16 cellular contexts compared by ENCODE assay signal in the genomic region with DNA sequence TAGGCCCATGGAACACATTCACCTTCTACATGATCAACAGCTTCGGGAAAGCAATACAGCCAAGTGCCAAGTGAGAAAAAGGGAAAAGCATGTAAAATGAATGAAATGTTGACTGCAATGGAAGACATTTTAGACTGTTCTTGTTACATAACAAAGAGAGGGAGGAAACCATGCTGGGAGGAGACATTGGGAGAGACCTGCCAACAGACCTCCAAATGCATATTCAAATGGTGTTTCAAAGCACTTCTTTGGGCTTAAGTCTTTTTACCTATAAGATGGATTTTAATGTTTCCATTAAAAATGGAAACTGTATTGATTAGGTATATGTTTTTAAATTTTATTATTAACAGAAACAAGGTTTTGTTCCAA.
"Had no signal": no experiment of that assay in that cellular context is flagged by ENCODE, and none has a peak within 500 bp of the region (broad histone marks: within the 10 kb centered on the region; RNA-seq: fewer than 3 reads in every experiment).

No MANE protein-coding gene starts in this region.

- H3K27me3 ChIP-seq: brain microvascular endothelial cell, ovary had no signal

- H3K9me3 Mint-ChIP-seq: memory B cell; nephron progenitor cell; stimulated activated naive CD8-positive, alpha-beta T cell treated with anti-CD3 and anti-CD28 coated beads, Interleukin-15, amount 100 ng/mL, for 72 hours had no signal

- H3K27ac Mint-ChIP-seq: activated naive CD4-positive, alpha-beta T cell treated with anti-CD3 and anti-CD28 coated beads, Interleukin-2, amount 50 U/mL, for 24 hours; dendritic cell treated with granulocyte-macrophage colony-stimulating factor and Interleukin-4, amounts not matched to agents 40 ng/mL and 50 ng/mL, for 4 days; memory B cell; nephron progenitor cell; stimulated activated naive CD8-positive, alpha-beta T cell treated with anti-CD3 and anti-CD28 coated beads, Interleukin-15, amount 100 ng/mL, for 72 hours had no signal

- H3K9me3 ChIP-seq: ovary, thoracic aorta had no signal

- H3K4me3 Mint-ChIP-seq: activated naive CD4-positive, alpha-beta T cell treated with anti-CD3 and anti-CD28 coated beads, Interleukin-2, amount 50 U/mL, for 24 hours; dendritic cell treated with granulocyte-macrophage colony-stimulating factor and Interleukin-4, amounts not matched to agents 40 ng/mL and 50 ng/mL, for 4 days; memory B cell; nephron progenitor cell; stimulated activated naive CD8-positive, alpha-beta T cell treated with anti-CD3 and anti-CD28 coated beads, Interleukin-15, amount 100 ng/mL, for 72 hours had no signal

- H3K4me1 Mint-ChIP-seq: activated naive CD4-positive, alpha-beta T cell treated with anti-CD3 and anti-CD28 coated beads, Interleukin-2, amount 50 U/mL, for 24 hours; memory B cell; nephron progenitor cell; stimulated activated naive CD8-positive, alpha-beta T cell treated with anti-CD3 and anti-CD28 coated beads, Interleukin-15, amount 100 ng/mL, for 72 hours had no signal

- H3K36me3 ChIP-seq: brain microvascular endothelial cell, ovary, thoracic aorta had no signal

- H3K36me3 Mint-ChIP-seq: activated naive CD4-positive, alpha-beta T cell treated with anti-CD3 and anti-CD28 coated beads, Interleukin-2, amount 50 U/mL, for 24 hours; memory B cell had no signal

- H3K4me3 ChIP-seq: ovary, thoracic aorta had no signal

- ATAC-seq: activated CD4-positive, CD25-positive, alpha-beta regulatory T cell treated with anti-CD3 and anti-CD28 coated beads, Interleukin-2, amount 50 U/mL, for 24 hours; left lobe of liver; stimulated activated naive CD8-positive, alpha-beta T cell treated with anti-CD3 and anti-CD28 coated beads, Interleukin-15, amount 100 ng/mL, for 72 hours had no signal

- H3K27me3 Mint-ChIP-seq: memory B cell had no signal

- FAIRE-seq: urothelium cell line had no signal

- H3K27ac ChIP-seq: brain microvascular endothelial cell, ovary, thoracic aorta had no signal

- DNase-seq: activated T-cell treated with anti-CD3 and anti-CD28 coated beads, Interleukin-2, amount 50 U/mL, for 1 hour; cerebellar nuclear complex; head of caudate nucleus; islet precursor cell; nephron progenitor cell; stimulated activated CD4-positive, alpha-beta T cell treated with anti-CD3 and anti-CD28 coated beads, Interleukin-4, amount 100 ng/mL, for 4 hours; stimulated activated naive CD8-positive, alpha-beta T cell treated with anti-CD3 and anti-CD28 coated beads, Interleukin-15, amount 100 ng/mL, for 72 hours had no signal
